Comparison of ENCODE assay signal across 7 cellular contexts in the genomic region with DNA sequence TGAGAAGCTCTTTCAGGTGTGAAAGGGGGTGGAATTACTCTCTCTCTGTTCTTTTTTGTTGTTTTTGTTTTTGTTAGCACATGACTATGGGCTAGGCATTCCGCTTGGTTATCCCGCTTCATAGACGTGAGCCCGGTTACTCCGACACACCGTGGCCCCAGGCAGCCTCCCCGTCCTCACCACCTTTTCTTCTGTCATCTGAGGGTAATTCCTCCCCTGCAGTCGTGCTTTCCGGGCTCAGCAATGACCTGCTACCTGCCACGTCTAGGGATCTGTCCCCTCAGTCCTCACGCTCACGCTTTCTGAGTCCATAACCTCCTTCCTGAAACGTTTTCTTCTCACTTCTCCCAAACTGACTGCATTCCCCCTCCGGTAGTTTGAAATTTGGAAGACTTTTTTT.
DNase-seq lines count a peak whose midpoint lies in the region; ATAC-seq and TF ChIP-seq lines count a peak whose summit lies in the region.

No MANE protein-coding gene starts in this region.

- peak overlapping the region; percentile 81 to 94 for H3K4me3 Mint-ChIP-seq in stimulated activated naive CD8-positive, alpha-beta T cell treated with anti-CD3 and anti-CD28 coated beads, Interleukin-15, amount 100 ng/mL, for 72 hours

- peaks cover 39% of the 10 kb centered on the region for H3K4me1 Mint-ChIP-seq in stimulated activated naive CD8-positive, alpha-beta T cell treated with anti-CD3 and anti-CD28 coated beads, Interleukin-15, amount 100 ng/mL, for 72 hours

- H3K4me2 ChIP-seq in KMS-11 = peak overlapping the region; percentile 82

- H3K9ac ChIP-seq in KMS-11 = no peak overlapping the region

- no peaks in the 10 kb centered on the region for H4K20me1 ChIP-seq in KMS-11 (ENCODE audit: insufficient read depth)

- H3K27me3 Mint-ChIP-seq in stimulated activated naive CD8-positive, alpha-beta T cell treated with anti-CD3 and anti-CD28 coated beads, Interleukin-15, amount 100 ng/mL, for 72 hours = no peaks in the 10 kb centered on the region

- peak overlapping the region; percentile 90 for H2AFZ ChIP-seq in KMS-11 (ENCODE audit: low read depth)

- H3K27ac Mint-ChIP-seq in stimulated activated naive CD8-positive, alpha-beta T cell treated with anti-CD3 and anti-CD28 coated beads, Interleukin-15, amount 100 ng/mL, for 72 hours = peak overlapping the region; percentile 81 to 86

- no peaks in the 10 kb centered on the region for H3K9me3 Mint-ChIP-seq in stimulated activated naive CD8-positive, alpha-beta T cell treated with anti-CD3 and anti-CD28 coated beads, Interleukin-15, amount 100 ng/mL, for 72 hours

- ATAC-seq in stimulated activated naive CD8-positive, alpha-beta T cell treated with anti-CD3 and anti-CD28 coated beads, Interleukin-15, amount 100 ng/mL, for 72 hours = no peak
- no peak for ATAC-seq in GM18498 (IDR thresholded peaks at IDR 0.05; ENCODE audit: unreplicated experiment)

- no peak overlapping the region for H3K27ac ChIP-seq in KMS-11

- peak; percentile 73 for DNase-seq in activated effector memory CD4-positive, alpha-beta T cell treated with anti-CD3 and anti-CD28 coated beads, Interleukin-2, amount 50 U/mL, for 16 hours
- DNase-seq in islet precursor cell = peak; percentile 55
- peak; percentile 16 to 20 for DNase-seq in stimulated activated naive CD8-positive, alpha-beta T cell treated with anti-CD3 and anti-CD28 coated beads, Interleukin-15, amount 100 ng/mL, for 72 hours
- DNase-seq in HUDEP-2 (lab: John Stamatoyannopoulos, UW; ENCODE audit: unreplicated experiment in 76 of 76) = no peak
- no peak for DNase-seq in NCI-H1092 (lab: John Stamatoyannopoulos, UW)

- peaks cover 3% of the 10 kb centered on the region; the same call in 1 of the 2 replicates for H3K27me3 ChIP-seq in KMS-11 (ENCODE audit: insufficient read depth, low read depth)

- H3K4me1 ChIP-seq in KMS-11 (ENCODE audit: low read depth, poor library complexity, severe bottlenecking) = peaks cover 25% of the 10 kb centered on the region

- H3K79me2 ChIP-seq in KMS-11 (ENCODE audit: insufficient read depth, low read depth) = peaks cover 31% of the 10 kb centered on the region

- TF ChIP-seq CTCF in KMS-11 (conservative IDR thresholded peaks at IDR 0.05; ENCODE audit: low read depth, low read length) = no peak

- peak overlapping the region; percentile 73 for H3K4me3 ChIP-seq in KMS-11 (IDR thresholded peaks at IDR 0.05; ENCODE audit: insufficient read depth, low read depth, low read length)

- H3K36me3 ChIP-seq in KMS-11 (ENCODE audit: insufficient read depth) = peaks cover 5% of the 10 kb centered on the region; the same call in 1 of the 2 replicates

Comparison
In these comparisons a context has a peak if more than half of its experiments do, and no peak if none do; other contexts are left out.
1. DNase-seq: peak in activated effector memory CD4-positive, alpha-beta T cell treated with anti-CD3 and anti-CD28 coated beads, Interleukin-2, amount 50 U/mL, for 16 hours (single experiment), islet precursor cell (single experiment) and stimulated activated naive CD8-positive, alpha-beta T cell treated with anti-CD3 and anti-CD28 coated beads, Interleukin-15, amount 100 ng/mL, for 72 hours (2 of 2); none in HUDEP-2 (0 of 76) and NCI-H1092 (single experiment).